ENCODE assay signal across 17 cellular contexts in the genomic region with DNA sequence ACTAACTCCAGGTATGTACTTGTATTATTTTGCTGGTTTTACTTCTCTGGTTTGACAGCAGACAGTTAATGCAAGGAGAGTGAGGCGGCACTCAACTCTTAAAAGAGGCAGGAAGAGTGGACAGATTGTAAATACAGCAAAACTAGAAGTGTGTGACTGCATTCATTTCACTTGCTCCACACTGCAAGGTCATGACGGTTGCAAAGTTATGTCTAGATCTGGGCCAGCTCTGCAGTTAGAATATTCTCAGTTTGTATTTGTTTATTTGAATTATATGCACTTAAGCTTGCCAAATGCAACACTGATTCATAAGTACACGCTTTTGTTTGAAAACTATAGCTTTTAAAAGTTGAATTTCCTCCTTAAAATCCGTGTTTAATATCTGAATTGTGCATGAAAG.
A peak's percentile ranks its signal among the peaks of the same experiment; 100 is the strongest.
DNase-seq lines count a peak whose midpoint lies in the region; ATAC-seq, FAIRE-seq and TF ChIP-seq lines count a peak whose summit lies in the region.
"Had no signal": no experiment of that assay in that cellular context is flagged by ENCODE, and none has a peak within 500 bp of the region (broad histone marks: within the 10 kb centered on the region; RNA-seq: fewer than 3 reads in every experiment).

No MANE protein-coding gene starts in this region.

- peak; percentile 43 for ATAC-seq in left lobe of liver
- ATAC-seq in GM21723 (IDR thresholded peaks at IDR 0.05; ENCODE audit: unreplicated experiment): no peak
- no peak for ATAC-seq in WTC11

- H3K27me3 ChIP-seq in astrocyte (ENCODE audit: insufficient read depth, low read length): no peaks in the 10 kb centered on the region
- H3K27me3 ChIP-seq: esophagus muscularis mucosa, stomach had no signal

- H2AFZ ChIP-seq in astrocyte (ENCODE audit: low read depth, low read length): no peak overlapping the region

- peak overlapping the region; percentile 24 for H3K4me2 ChIP-seq in astrocyte (ENCODE audit: low read length)

- no peak overlapping the region for H3K4me3 Mint-ChIP-seq in astrocyte (ENCODE audit: unreplicated experiment)
- H3K4me3 Mint-ChIP-seq in WTC11: no peak overlapping the region
- H3K4me3 Mint-ChIP-seq: nephron progenitor cell had no signal

- no peaks in the 10 kb centered on the region for H3K9me3 ChIP-seq in astrocyte (ENCODE audit: insufficient read depth, low read depth, low read length)
- H3K9me3 ChIP-seq: esophagus muscularis mucosa, stomach had no signal

- H3K27ac ChIP-seq in astrocyte (ENCODE audit: low read depth, low read length): peak overlapping the region; percentile 4
- H3K27ac ChIP-seq: esophagus muscularis mucosa had no signal

- no peaks in the 10 kb centered on the region for H3K36me3 ChIP-seq in astrocyte (ENCODE audit: insufficient read depth, low read length)
- H3K36me3 ChIP-seq: esophagus muscularis mucosa had no signal

- no peaks in the 10 kb centered on the region for H3K27me3 Mint-ChIP-seq in astrocyte (ENCODE audit: low read depth, unreplicated experiment)
- H3K27me3 Mint-ChIP-seq in WTC11 (ENCODE audit: low read depth): no peaks in the 10 kb centered on the region

- H4K20me1 ChIP-seq in astrocyte (ENCODE audit: insufficient read depth, low read length): no peaks in the 10 kb centered on the region

- H3K9me3 Mint-ChIP-seq in astrocyte (ENCODE audit: unreplicated experiment): no peaks in the 10 kb centered on the region
- H3K9me3 Mint-ChIP-seq in WTC11: no peaks in the 10 kb centered on the region
- H3K9me3 Mint-ChIP-seq: activated T-helper 2 cell treated with anti-CD3 and anti-CD28 coated beads, Interferon-gamma antibody, Interleukin-2, Interleukin-4, amounts not matched to agents 10 μg/mL and 5 μg/mL and 100 μg/mL, durations not matched to agents 14 hours and 24 hours and 36 hours; nephron progenitor cell had no signal

- DNase-seq in AG08396 (ENCODE audit: low spot score) (peak; percentile 17), GM18507 (ENCODE audit: extremely low spot score, insufficient read length, low read depth) (no peak), astrocyte (ENCODE audit: low read depth) (peak; percentile 62), left lobe of liver (ENCODE audit: low spot score) (no peak), superior temporal gyrus (ENCODE audit: extremely low spot score) (no peak), hepatic stellate cell (ENCODE audit: low spot score) (no peak), WTC11 (ENCODE audit: low spot score) (no peak)
- DNase-seq: dermis blood vessel endothelial cell, DMS 273 treated with DMSO at 0.1 percent for 48 hours, left ventricle myocardium superior, NCI-H187 treated with DMSO at 0.1 percent for 48 hours, NCI-H510A treated with DMSO at 0.1 percent for 48 hours, nephron progenitor cell, stomach had no signal

- POLR2A ChIA-PET in WTC11 (lab: Charles Lee): no interaction called here

- peaks cover 31% of the 10 kb centered on the region for H3K4me1 ChIP-seq in astrocyte (ENCODE audit: insufficient read depth, low read length)

- CTCF ChIA-PET in WTC11 (lab: Charles Lee): interaction anchor here (1.2 to 2.0 kb wide), 6 partner anchors 8 to 559 kb away, joined by 3 to 9 read pairs (median 6); a partner anchor contains a TSS

- H3K36me3 Mint-ChIP-seq in astrocyte (ENCODE audit: low read depth, unreplicated experiment) (no peaks in the 10 kb centered on the region), WTC11 (no peaks in the 10 kb centered on the region)

- no peaks in the 10 kb centered on the region for H3K79me2 ChIP-seq in astrocyte (ENCODE audit: insufficient read depth, low read length)

- H3K9ac ChIP-seq in astrocyte (ENCODE audit: low read length): peak overlapping the region; percentile 14

- H3K4me3 ChIP-seq in astrocyte (ENCODE audit: insufficient read depth, low read depth, low read length): no peak overlapping the region
- H3K4me3 ChIP-seq: esophagus muscularis mucosa, stomach had no signal

- H3K27ac Mint-ChIP-seq in astrocyte (ENCODE audit: unreplicated experiment) (no peak overlapping the region), WTC11 (no peak overlapping the region)
- H3K27ac Mint-ChIP-seq: activated T-helper 2 cell treated with anti-CD3 and anti-CD28 coated beads, Interferon-gamma antibody, Interleukin-2, Interleukin-4, amounts not matched to agents 10 μg/mL and 5 μg/mL and 100 μg/mL, durations not matched to agents 14 hours and 24 hours and 36 hours; nephron progenitor cell had no signal

- H3K4me1 Mint-ChIP-seq in astrocyte (ENCODE audit: low read depth, unreplicated experiment): no peaks in the 10 kb centered on the region
- H3K4me1 Mint-ChIP-seq in WTC11: no peaks in the 10 kb centered on the region
- H3K4me1 Mint-ChIP-seq: nephron progenitor cell had no signal

- FAIRE-seq in GM18507 (lab: Jason Lieb, UNC) (peak; percentile 21), astrocyte (lab: Jason Lieb, UNC) (no peak)

- TF ChIP-seq CTCF in astrocyte (IDR thresholded peaks at IDR 0.05; ENCODE audit: insufficient read depth, low read depth, low read length): no peak
- no peak for TF ChIP-seq CTCF in WTC11 (IDR thresholded peaks at IDR 0.05)

TF ChIP-seq in WTC11, 78 proteins besides CTCF, POLR2A, EP300 and RAD21:
- TF ChIP-seq, protein P1, sequence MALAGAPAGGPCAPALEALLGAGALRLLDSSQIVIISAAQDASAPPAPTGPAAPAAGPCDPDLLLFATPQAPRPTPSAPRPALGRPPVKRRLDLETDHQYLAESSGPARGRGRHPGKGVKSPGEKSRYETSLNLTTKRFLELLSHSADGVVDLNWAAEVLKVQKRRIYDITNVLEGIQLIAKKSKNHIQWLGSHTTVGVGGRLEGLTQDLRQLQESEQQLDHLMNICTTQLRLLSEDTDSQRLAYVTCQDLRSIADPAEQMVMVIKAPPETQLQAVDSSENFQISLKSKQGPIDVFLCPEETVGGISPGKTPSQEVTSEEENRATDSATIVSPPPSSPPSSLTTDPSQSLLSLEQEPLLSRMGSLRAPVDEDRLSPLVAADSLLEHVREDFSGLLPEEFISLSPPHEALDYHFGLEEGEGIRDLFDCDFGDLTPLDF (CRISPR knock-in tag; IDR thresholded peaks at IDR 0.05): no peak
- TF ChIP-seq RORB (CRISPR knock-in tag; IDR thresholded peaks at IDR 0.05) (no peak), NR3C1 (CRISPR knock-in tag; conservative IDR thresholded peaks at IDR 0.05; ENCODE audit: low read depth) (no peak), GABPB1 (CRISPR knock-in tag; IDR thresholded peaks at IDR 0.05) (no peak), ELF4 (CRISPR knock-in tag; IDR thresholded peaks at IDR 0.05; ENCODE audit: low read depth) (no peak), KAT7 (CRISPR knock-in tag; IDR thresholded peaks at IDR 0.05; ENCODE audit: borderline replicate concordance) (no peak), ZNF671 (CRISPR knock-in tag; IDR thresholded peaks at IDR 0.05) (no peak)
- TF ChIP-seq, protein P2, sequence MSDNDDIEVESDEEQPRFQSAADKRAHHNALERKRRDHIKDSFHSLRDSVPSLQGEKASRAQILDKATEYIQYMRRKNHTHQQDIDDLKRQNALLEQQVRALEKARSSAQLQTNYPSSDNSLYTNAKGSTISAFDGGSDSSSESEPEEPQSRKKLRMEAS (CRISPR knock-in tag; IDR thresholded peaks at IDR 0.05): no peak
- TF ChIP-seq, protein P3, sequence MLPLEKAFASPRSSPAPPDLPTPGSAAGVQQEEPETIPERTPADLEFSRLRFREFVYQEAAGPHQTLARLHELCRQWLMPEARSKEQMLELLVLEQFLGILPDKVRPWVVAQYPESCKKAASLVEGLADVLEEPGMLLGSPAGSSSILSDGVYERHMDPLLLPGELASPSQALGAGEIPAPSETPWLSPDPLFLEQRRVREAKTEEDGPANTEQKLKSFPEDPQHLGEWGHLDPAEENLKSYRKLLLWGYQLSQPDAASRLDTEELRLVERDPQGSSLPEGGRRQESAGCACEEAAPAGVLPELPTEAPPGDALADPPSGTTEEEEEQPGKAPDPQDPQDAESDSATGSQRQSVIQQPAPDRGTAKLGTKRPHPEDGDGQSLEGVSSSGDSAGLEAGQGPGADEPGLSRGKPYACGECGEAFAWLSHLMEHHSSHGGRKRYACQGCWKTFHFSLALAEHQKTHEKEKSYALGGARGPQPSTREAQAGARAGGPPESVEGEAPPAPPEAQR (CRISPR knock-in tag; IDR thresholded peaks at IDR 0.05): no peak

Comparison
In these comparisons a context has a peak if more than half of its experiments do, and no peak if none do; other contexts are left out.
1. DNase-seq: peak in AG08396 (single experiment) and astrocyte (single experiment); none in GM18507 (single experiment), left lobe of liver (single experiment), superior temporal gyrus (single experiment), hepatic stellate cell (single experiment) and WTC11 (single experiment).